9 cellular contexts compared by ENCODE assay signal in the genomic region with DNA sequence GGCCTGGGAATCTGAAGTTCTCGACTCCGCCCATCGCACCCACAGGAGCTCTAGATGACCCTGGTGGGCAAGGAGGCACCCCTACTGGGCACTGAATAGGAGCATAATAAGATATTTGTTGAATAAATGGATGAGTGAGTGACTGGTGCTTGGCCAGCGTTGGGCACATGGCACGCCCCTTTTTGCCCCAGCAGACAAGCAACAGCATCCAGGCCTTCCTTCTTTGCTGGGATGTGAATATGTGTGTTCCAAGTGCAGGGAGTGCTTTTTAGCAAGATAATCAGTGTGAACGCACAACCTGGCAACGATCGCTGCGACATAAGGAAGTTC. TPM values are rescaled to one million over a fixed set of nuclear protein-coding genes. Genes with fewer than 3 reads are reported as not detected.
DNase-seq lines count a peak whose midpoint lies in the region; ATAC-seq and TF ChIP-seq lines count a peak whose summit lies in the region.
"Had no signal": no experiment of that assay in that cellular context is flagged by ENCODE, and none has a peak within 500 bp of the region (broad histone marks: within the 10 kb centered on the region; RNA-seq: fewer than 3 reads in every experiment).

No MANE protein-coding gene starts in this region.

- POLR2A ChIA-PET in AG04449 (lab: Yijun Ruan, JAX) = interaction anchor here (0.6 kb wide), 1 partner anchor 22 kb away, joined by 3 read pairs; no protein-coding TSS in a partner anchor
- POLR2A ChIA-PET in activated naive CD8-positive, alpha-beta T cell treated with anti-CD3 and anti-CD28 coated beads, Interleukin-2, amount 10 ng/mL, durations not matched to agents 7 days and 5 days (lab: Charles Lee) = interaction anchor here (0.6 to 3.5 kb wide), 7 partner anchors 9 to 125 kb away, joined by 3 to 36 read pairs (median 3); a partner anchor contains a TSS

- H3K9me3 Mint-ChIP-seq in activated naive CD8-positive, alpha-beta T cell treated with anti-CD3 and anti-CD28 coated beads, Interleukin-2, amount 10 ng/mL, durations not matched to agents 7 days and 5 days = no peaks in the 10 kb centered on the region

- peak overlapping the region; percentile 88 for H3K4me3 Mint-ChIP-seq in activated naive CD8-positive, alpha-beta T cell treated with anti-CD3 and anti-CD28 coated beads, Interleukin-2, amount 10 ng/mL, durations not matched to agents 7 days and 5 days

- CTCF ChIA-PET in AG04449 (lab: Yijun Ruan, JAX) = interaction anchor here (0.6 to 7.1 kb wide), 30 partner anchors 10 to 208 kb away, joined by 3 to 95 read pairs (median 4); a partner anchor contains a TSS

- TF ChIP-seq CTCF in AG04449 (IDR thresholded peaks at IDR 0.05; ENCODE audit: insufficient read depth, low read length, missing control alignments) = no peak

- H3K4me1 Mint-ChIP-seq in activated naive CD8-positive, alpha-beta T cell treated with anti-CD3 and anti-CD28 coated beads, Interleukin-2, amount 10 ng/mL, durations not matched to agents 7 days and 5 days = peaks cover 26% of the 10 kb centered on the region

- peak overlapping the region; percentile 81 for H3K27ac ChIP-seq in substantia nigra (ENCODE audit: low read depth, low read length, poor library complexity, severe bottlenecking)

- H3K4me3 ChIP-seq in AG04449 (ENCODE audit: low read depth, low read length) = peak overlapping the region; percentile 61

- ATAC-seq in GM19351 (IDR thresholded peaks at IDR 0.05; ENCODE audit: unreplicated experiment) (peak; percentile 22), HG03354 (IDR thresholded peaks at IDR 0.05; ENCODE audit: poor library complexity, severe bottlenecking, unreplicated experiment) (peak; percentile 31)
- ATAC-seq in activated naive CD8-positive, alpha-beta T cell treated with anti-CD3 and anti-CD28 coated beads, Interleukin-2, amount 10 ng/mL, durations not matched to agents 7 days and 5 days (ENCODE audit: low read depth) = peak; percentile 32

- H3K36me3 Mint-ChIP-seq in activated naive CD8-positive, alpha-beta T cell treated with anti-CD3 and anti-CD28 coated beads, Interleukin-2, amount 10 ng/mL, durations not matched to agents 7 days and 5 days = peaks cover 9% of the 10 kb centered on the region

- H3K27ac Mint-ChIP-seq in activated naive CD8-positive, alpha-beta T cell treated with anti-CD3 and anti-CD28 coated beads, Interleukin-2, amount 10 ng/mL, durations not matched to agents 7 days and 5 days = peak overlapping the region; percentile 83

- H3K27me3 Mint-ChIP-seq in activated naive CD8-positive, alpha-beta T cell treated with anti-CD3 and anti-CD28 coated beads, Interleukin-2, amount 10 ng/mL, durations not matched to agents 7 days and 5 days = no peaks in the 10 kb centered on the region

- DNase-seq in AG04449 (ENCODE audit: low read depth, low spot score) (no peak), iris pigment epithelial cell (ENCODE audit: low read depth) (peak; percentile 34), substantia nigra (lab: John Stamatoyannopoulos, UW) (peak in 2 of 49 donors; percentile 52 to 57), NCI-H2196 (lab: John Stamatoyannopoulos, UW; ENCODE audit: unreplicated experiment) (no peak)
- DNase-seq in activated naive CD8-positive, alpha-beta T cell treated with anti-CD3 and anti-CD28 coated beads, Interleukin-2, amount 10 ng/mL, durations not matched to agents 7 days and 5 days = no peak
- no peak for DNase-seq in activated CD8-positive, alpha-beta memory T cell treated with anti-CD3 and anti-CD28 coated beads, Interleukin-2, amount 50 U/mL, for 4 hours

RNA-seq across cellular contexts. Expression of a gene that starts 0.5 kb away (rescaled TPM):
- total RNA-seq in activated naive CD8-positive, alpha-beta T cell treated with anti-CD3 and anti-CD28 coated beads, Interleukin-2, amount 10 ng/mL, durations not matched to agents 7 days and 5 days = 100 to 1,000 TPM; 102 to 113 TPM

RNA-seq across cellular contexts. Expression of a gene that starts 12.0 kb away (rescaled TPM):
- total RNA-seq in activated naive CD8-positive, alpha-beta T cell treated with anti-CD3 and anti-CD28 coated beads, Interleukin-2, amount 10 ng/mL, durations not matched to agents 7 days and 5 days = 10 to 100 TPM; 37.9 to 39.3 TPM

RNA-seq across cellular contexts. Expression of a gene that starts 25.4 kb away (rescaled TPM):
- 10 to 100 TPM; 18.8 to 19.0 TPM for total RNA-seq in activated naive CD8-positive, alpha-beta T cell treated with anti-CD3 and anti-CD28 coated beads, Interleukin-2, amount 10 ng/mL, durations not matched to agents 7 days and 5 days

RNA-seq across cellular contexts. Expression of a gene that starts 25.5 kb away (rescaled TPM):
- 100 to 1,000 TPM; 105 to 108 TPM for total RNA-seq in activated naive CD8-positive, alpha-beta T cell treated with anti-CD3 and anti-CD28 coated beads, Interleukin-2, amount 10 ng/mL, durations not matched to agents 7 days and 5 days

RNA-seq across cellular contexts. Expression of a gene that starts 33.1 kb away (rescaled TPM):
- total RNA-seq in activated naive CD8-positive, alpha-beta T cell treated with anti-CD3 and anti-CD28 coated beads, Interleukin-2, amount 10 ng/mL, durations not matched to agents 7 days and 5 days = not detected
- total RNA-seq: renal cortical epithelial cell had no signal
